In genomic region chr11:36060926-36061325, GRCh38 we compare ENCODE assay signal across 10 cellular contexts.
"Had no signal": no experiment of that assay in that cellular context is flagged by ENCODE, and none has a peak within 500 bp of the region (broad histone marks: within the 10 kb centered on the region; RNA-seq: fewer than 3 reads in every experiment).

No MANE protein-coding gene starts in this region.

- H3K36me3 ChIP-seq: sigmoid colon, spleen, thoracic aorta had no signal

- H3K27me3 ChIP-seq: hepatocyte, sigmoid colon, spleen had no signal

- DNase-seq: activated B cell treated with CpG ODN at 0.5 μM for 24 hours; activated CD4-positive, alpha-beta T cell treated with anti-CD3 and anti-CD28 coated beads for 48 hours; activated CD8-positive, alpha-beta T cell treated with anti-CD3 and anti-CD28 coated beads for 36 hours; activated gamma-delta T cell; activated T-cell treated with anti-CD3 and anti-CD28 coated beads, Interleukin-2, amount 50 U/mL, for 48 hours; sigmoid colon; spleen had no signal

- H3K4me1 ChIP-seq: sigmoid colon had no signal

- H3K27ac ChIP-seq: hepatocyte, sigmoid colon, thoracic aorta had no signal

- H3K9me3 ChIP-seq: sigmoid colon, thoracic aorta had no signal

- H3K4me3 ChIP-seq: hepatocyte, sigmoid colon, spleen, thoracic aorta had no signal

- ATAC-seq: activated CD8-positive, alpha-beta T cell treated with anti-CD3 and anti-CD28 coated beads for 36 hours; activated naive CD4-positive, alpha-beta T cell treated with anti-CD3 and anti-CD28 coated beads, Interleukin-2, amount 50 U/mL, for 72 hours had no signal
